In the genomic region with DNA sequence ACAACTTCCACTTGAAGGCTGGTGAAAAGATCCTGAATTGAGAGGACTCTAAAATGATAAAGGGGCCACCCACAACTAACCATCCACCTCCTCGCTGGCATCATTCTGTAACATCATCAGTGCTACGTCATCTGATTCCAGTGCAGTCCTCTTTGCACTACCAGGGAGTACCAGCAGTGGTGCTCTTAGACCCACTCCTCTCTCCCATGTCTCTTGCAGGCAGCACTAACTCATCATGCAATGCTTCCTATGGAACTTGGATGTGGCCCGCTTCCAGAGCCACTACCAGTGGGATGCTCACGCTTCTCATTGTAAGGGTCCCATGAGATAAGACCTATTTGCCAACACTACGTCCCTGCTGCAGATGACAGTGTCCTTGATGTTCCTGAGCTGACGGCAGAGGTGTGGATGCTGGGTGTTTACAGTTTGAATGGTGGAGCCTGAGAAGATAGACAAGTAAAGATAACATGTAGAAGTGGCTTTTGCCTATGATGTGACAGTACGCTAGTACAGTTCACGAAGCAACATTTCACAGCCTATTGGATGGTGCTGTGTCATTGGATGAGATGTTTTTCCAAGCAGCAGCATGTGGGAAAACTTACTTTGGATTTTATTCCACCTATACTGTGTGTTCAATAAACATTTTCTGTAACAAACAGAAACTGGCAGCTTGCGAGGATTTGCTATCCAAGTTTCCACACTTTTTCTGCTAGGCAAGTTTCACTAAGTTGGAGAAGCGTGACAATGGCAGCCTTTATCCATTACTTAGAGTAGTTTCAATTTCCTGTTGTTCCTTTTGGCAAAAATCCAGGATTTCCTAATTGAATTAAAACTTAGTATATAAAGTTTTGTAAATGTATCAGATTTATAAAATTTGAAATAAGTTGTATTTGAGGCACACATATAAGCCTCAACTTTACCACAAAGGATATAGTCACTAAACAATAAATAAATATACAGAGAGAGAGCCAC, we compare ENCODE assay signal across 1 cellular context.
TF ChIP-seq lines count a peak whose summit lies in the region.

No MANE protein-coding gene starts in this region.

TF ChIP-seq in GM23338, 12 proteins besides CTCF, POLR2A, EP300 and RAD21 (continued from another document):
- TF ChIP-seq, protein P1, sequence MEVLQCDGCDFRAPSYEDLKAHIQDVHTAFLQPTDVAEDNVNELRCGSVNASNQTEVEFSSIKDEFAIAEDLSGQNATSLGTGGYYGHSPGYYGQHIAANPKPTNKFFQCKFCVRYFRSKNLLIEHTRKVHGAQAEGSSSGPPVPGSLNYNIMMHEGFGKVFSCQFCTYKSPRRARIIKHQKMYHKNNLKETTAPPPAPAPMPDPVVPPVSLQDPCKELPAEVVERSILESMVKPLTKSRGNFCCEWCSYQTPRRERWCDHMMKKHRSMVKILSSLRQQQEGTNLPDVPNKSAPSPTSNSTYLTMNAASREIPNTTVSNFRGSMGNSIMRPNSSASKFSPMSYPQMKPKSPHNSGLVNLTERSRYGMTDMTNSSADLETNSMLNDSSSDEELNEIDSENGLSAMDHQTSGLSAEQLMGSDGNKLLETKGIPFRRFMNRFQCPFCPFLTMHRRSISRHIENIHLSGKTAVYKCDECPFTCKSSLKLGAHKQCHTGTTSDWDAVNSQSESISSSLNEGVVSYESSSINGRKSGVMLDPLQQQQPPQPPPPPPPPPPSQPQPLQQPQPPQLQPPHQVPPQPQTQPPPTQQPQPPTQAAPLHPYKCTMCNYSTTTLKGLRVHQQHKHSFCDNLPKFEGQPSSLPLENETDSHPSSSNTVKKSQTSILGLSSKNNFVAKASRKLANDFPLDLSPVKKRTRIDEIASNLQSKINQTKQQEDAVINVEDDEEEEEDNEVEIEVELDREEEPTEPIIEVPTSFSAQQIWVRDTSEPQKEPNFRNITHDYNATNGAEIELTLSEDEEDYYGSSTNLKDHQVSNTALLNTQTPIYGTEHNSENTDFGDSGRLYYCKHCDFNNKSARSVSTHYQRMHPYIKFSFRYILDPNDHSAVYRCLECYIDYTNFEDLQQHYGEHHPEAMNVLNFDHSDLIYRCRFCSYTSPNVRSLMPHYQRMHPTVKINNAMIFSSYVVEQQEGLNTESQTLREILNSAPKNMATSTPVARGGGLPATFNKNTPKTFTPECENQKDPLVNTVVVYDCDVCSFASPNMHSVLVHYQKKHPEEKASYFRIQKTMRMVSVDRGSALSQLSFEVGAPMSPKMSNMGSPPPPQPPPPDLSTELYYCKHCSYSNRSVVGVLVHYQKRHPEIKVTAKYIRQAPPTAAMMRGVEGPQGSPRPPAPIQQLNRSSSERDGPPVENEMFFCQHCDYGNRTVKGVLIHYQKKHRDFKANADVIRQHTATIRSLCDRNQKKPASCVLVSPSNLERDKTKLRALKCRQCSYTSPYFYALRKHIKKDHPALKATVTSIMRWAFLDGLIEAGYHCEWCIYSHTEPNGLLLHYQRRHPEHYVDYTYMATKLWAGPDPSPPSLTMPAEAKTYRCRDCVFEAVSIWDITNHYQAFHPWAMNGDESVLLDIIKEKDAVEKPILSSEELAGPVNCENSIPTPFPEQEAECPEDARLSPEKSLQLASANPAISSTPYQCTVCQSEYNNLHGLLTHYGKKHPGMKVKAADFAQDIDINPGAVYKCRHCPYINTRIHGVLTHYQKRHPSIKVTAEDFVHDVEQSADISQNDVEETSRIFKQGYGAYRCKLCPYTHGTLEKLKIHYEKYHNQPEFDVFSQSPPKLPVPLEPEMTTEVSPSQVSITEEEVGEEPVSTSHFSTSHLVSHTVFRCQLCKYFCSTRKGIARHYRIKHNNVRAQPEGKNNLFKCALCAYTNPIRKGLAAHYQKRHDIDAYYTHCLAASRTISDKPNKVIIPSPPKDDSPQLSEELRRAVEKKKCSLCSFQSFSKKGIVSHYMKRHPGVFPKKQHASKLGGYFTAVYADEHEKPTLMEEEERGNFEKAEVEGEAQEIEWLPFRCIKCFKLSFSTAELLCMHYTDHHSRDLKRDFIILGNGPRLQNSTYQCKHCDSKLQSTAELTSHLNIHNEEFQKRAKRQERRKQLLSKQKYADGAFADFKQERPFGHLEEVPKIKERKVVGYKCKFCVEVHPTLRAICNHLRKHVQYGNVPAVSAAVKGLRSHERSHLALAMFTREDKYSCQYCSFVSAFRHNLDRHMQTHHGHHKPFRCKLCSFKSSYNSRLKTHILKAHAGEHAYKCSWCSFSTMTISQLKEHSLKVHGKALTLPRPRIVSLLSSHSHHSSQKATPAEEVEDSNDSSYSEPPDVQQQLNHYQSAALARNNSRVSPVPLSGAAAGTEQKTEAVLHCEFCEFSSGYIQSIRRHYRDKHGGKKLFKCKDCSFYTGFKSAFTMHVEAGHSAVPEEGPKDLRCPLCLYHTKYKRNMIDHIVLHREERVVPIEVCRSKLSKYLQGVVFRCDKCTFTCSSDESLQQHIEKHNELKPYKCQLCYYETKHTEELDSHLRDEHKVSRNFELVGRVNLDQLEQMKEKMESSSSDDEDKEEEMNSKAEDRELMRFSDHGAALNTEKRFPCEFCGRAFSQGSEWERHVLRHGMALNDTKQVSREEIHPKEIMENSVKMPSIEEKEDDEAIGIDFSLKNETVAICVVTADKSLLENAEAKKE (CRISPR knock-in tag; IDR thresholded peaks at IDR 0.05), result no peak
- no peak for TF ChIP-seq POLR2AphosphoS5 (IDR thresholded peaks at IDR 0.05; ENCODE audit: low read depth)
- no peak for TF ChIP-seq CREB1 (CRISPR knock-in tag; IDR thresholded peaks at IDR 0.05; ENCODE audit: low read depth)
- no peak for TF ChIP-seq ZNF331 (CRISPR knock-in tag; IDR thresholded peaks at IDR 0.05; ENCODE audit: low read depth)
- TF ChIP-seq, protein P2, sequence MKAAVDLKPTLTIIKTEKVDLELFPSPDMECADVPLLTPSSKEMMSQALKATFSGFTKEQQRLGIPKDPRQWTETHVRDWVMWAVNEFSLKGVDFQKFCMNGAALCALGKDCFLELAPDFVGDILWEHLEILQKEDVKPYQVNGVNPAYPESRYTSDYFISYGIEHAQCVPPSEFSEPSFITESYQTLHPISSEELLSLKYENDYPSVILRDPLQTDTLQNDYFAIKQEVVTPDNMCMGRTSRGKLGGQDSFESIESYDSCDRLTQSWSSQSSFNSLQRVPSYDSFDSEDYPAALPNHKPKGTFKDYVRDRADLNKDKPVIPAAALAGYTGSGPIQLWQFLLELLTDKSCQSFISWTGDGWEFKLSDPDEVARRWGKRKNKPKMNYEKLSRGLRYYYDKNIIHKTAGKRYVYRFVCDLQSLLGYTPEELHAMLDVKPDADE (IDR thresholded peaks at IDR 0.05), result no peak
- no peak for TF ChIP-seq JUNB (IDR thresholded peaks at IDR 0.05; ENCODE audit: unreplicated experiment)
- TF ChIP-seq EZH2phosphoT487 (IDR thresholded peaks at IDR 0.05; ENCODE audit: unreplicated experiment), result no peak
